In genomic region chr10:31782701-31783100, GRCh38 we compare ENCODE assay signal across 25 cellular contexts.
"Had no signal": no experiment of that assay in that cellular context is flagged by ENCODE, and none has a peak within 500 bp of the region (broad histone marks: within the 10 kb centered on the region; RNA-seq: fewer than 3 reads in every experiment).

No MANE protein-coding gene starts in this region.

- FAIRE-seq: endometrium had no signal

- DNase-seq: activated CD4-positive, alpha-beta memory T cell treated with anti-CD3 and anti-CD28 coated beads, Interleukin-2, amount 10 ng/mL, durations not matched to agents 7 days and 5 days; activated CD4-positive, alpha-beta T cell treated with anti-CD3 and anti-CD28 coated beads, Interleukin-2, amount 10 ng/mL, durations not matched to agents 24 days and 14 days; activated effector memory CD4-positive, alpha-beta T cell treated with Interleukin-2 at 50 U/mL for 16 hours; activated naive CD4-positive, alpha-beta T cell treated with anti-CD3 and anti-CD28 coated beads for 36 hours; activated naive CD8-positive, alpha-beta T cell treated with anti-CD3 and anti-CD28 coated beads, Interleukin-2, amount 10 ng/mL, durations not matched to agents 7 days and 5 days; activated T-cell treated with anti-CD3 and anti-CD28 coated beads, Interleukin-2, amount 50 U/mL, for 72 hours; amniotic stem cell; cerebellar nuclear complex; cortex of kidney; effector CD4-positive, alpha-beta T cell; erythroblast; foreskin fibroblast; kidney; mammary epithelial cell; midbrain; retina; sigmoid colon; stimulated activated CD4-positive, alpha-beta T cell treated with anti-CD3 and anti-CD28 coated beads, Interleukin-15, amount 100 ng/mL, for 24 hours; stimulated activated naive B cell treated with anti-CD40 and anti-IgM and Interleukin-4, amounts not matched to agents 10 μg/mL and 1 μg/mL and 100 μg/mL, for 72 hours; testis; trophoblast cell had no signal

- ATAC-seq: activated CD4-positive, CD25-positive, alpha-beta regulatory T cell treated with anti-CD3 and anti-CD28 coated beads, Interleukin-2, amount 50 U/mL, for 24 hours; activated T-cell treated with anti-CD3 and anti-CD28 coated beads, Interleukin-2, amount 50 U/mL, for 72 hours; left lobe of liver; natural killer cell treated with Interleukin-12 subunit alpha and Interleukin-12 subunit beta and Interleukin-15 and Interleukin-18, amount 100 ng/mL, for 72 hours; stimulated activated naive B cell treated with anti-CD40 and anti-IgM and Interleukin-4, amounts not matched to agents 10 μg/mL and 1 μg/mL and 100 μg/mL, for 72 hours had no signal
